Comparison of ENCODE assay signal across 6 cellular contexts in the genomic region with DNA sequence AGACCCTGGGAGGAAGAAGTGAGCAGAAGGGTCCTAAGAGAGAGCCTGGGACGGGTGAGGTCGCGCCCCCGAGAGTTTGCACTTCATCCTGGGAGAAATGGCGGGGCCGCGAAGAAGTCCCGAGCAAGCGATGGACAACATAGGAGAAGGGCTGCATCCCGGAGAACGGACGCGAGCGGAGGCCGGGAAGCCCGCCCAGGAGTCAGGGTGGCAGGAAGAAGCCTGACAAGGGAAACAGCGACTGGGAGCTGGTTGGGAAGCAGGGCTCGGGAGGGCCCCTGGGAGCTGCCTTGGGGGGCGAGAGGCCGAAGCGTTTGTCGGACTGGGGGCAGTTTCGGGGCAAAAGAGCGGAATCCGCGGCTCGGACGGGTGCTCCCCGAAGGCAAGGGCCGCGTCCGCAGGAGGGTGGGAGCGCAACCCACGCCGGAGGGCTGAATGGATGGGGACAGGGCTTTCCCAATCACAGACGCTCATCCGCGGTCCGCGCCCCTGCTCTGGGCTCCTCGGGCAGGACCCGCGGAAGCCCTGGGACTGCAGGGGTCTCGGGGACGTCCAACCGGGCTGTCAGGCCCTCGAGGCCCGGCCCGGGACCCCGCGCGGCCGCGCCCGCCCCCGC. TPM values are rescaled to one million over a fixed set of nuclear protein-coding genes. Genes with fewer than 3 reads are reported as not detected.
DNase-seq lines count a peak whose midpoint lies in the region; ATAC-seq and TF ChIP-seq lines count a peak whose summit lies in the region.

No MANE protein-coding gene starts in this region.

- peaks cover 4% of the 10 kb centered on the region for H3K27me3 Mint-ChIP-seq in brain
- no peaks in the 10 kb centered on the region for H3K27me3 Mint-ChIP-seq in nephron (ENCODE audit: low read depth)

- peak overlapping the region; percentile 87 to 99 (median 96) for H3K27ac Mint-ChIP-seq in brain
- peak overlapping the region; percentile 54 to 85 (median 80) for H3K27ac Mint-ChIP-seq in nephron

- H3K4me1 Mint-ChIP-seq in brain (peaks cover 36% of the 10 kb centered on the region), nephron (peaks cover 34% of the 10 kb centered on the region)

- TF ChIP-seq CTCF in brain (conservative IDR thresholded peaks at IDR 0.05) (no peak), nephron (IDR thresholded peaks at IDR 0.05; ENCODE audit: unreplicated experiment in 3 of 3) (no peak)

- H3K9me3 Mint-ChIP-seq in brain (peaks cover 0 to 4% (median 0%) of the 10 kb centered on the region in 5 experiments), nephron (no peaks in the 10 kb centered on the region)

- H3K4me3 Mint-ChIP-seq in brain (peak overlapping the region; percentile 97 to 99 (median 99)), nephron (peak overlapping the region; percentile 97 to 99 (median 98))

- ATAC-seq in HG02970 (IDR thresholded peaks at IDR 0.05; ENCODE audit: low FRiP score, unreplicated experiment) (peak; percentile 10), GM18909 (IDR thresholded peaks at IDR 0.05; ENCODE audit: poor library complexity, unreplicated experiment) (no peak)

- H3K36me3 Mint-ChIP-seq in brain (peaks cover 4% of the 10 kb centered on the region), nephron (ENCODE audit: low read depth) (peaks cover 3% of the 10 kb centered on the region)

- DNase-seq in AG20443 (ENCODE audit: low spot score) = peak; percentile 29
- DNase-seq in cerebellar cortex (ENCODE audit: low spot score) = no peak

RNA-seq across cellular contexts. Expression of a gene that starts 0.5 kb away (rescaled TPM):
- polyA plus RNA-seq in brain (ENCODE audit: insufficient read depth, low read depth, low replicate concordance) = 124 TPM

RNA-seq across cellular contexts. Expression of a gene that starts 20.4 kb away (rescaled TPM):
- polyA plus RNA-seq in brain (ENCODE audit: insufficient read depth, low read depth, low replicate concordance) = 3.8 TPM

RNA-seq across cellular contexts. Expression of a gene that starts 20.4 kb away (rescaled TPM):
- 105 TPM for polyA plus RNA-seq in brain (ENCODE audit: insufficient read depth, low read depth, low replicate concordance)

RNA-seq across cellular contexts. Expression of a gene that starts 21.4 kb away (rescaled TPM):
- polyA plus RNA-seq in brain (ENCODE audit: insufficient read depth, low read depth, low replicate concordance) = 22.6 TPM

RNA-seq across cellular contexts. Expression of a gene that starts 36.5 kb away (rescaled TPM):
- 26.0 TPM for polyA plus RNA-seq in brain (ENCODE audit: insufficient read depth, low read depth, low replicate concordance)
